16 cellular contexts compared by ENCODE assay signal in the genomic region with DNA sequence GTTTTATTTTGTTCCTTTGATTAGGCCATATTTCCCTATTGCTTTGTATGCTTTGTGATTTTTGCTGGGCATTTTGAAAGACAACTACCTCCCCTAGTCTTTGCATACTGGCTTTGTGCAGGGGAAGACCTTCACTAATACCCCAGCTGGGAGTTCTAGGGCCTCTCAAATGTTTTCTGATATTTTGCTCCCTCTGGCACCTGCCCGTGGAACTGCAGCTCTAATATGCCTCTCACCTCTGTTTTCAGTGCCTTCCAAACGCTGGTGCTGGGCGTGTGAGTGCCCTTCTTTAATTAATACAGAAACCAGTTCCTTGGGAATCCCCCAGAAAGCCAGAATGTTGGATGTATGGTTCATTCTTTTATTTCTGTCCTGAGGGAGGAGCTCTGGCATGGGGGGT.
DNase-seq lines count a peak whose midpoint lies in the region; ATAC-seq, FAIRE-seq and TF ChIP-seq lines count a peak whose summit lies in the region.
"Had no signal": no experiment of that assay in that cellular context is flagged by ENCODE, and none has a peak within 500 bp of the region (broad histone marks: within the 10 kb centered on the region; RNA-seq: fewer than 3 reads in every experiment).

No MANE protein-coding gene starts in this region.

- no peaks in the 10 kb centered on the region for H4K20me1 ChIP-seq in H1 (replicated peaks in 1 of 2; ENCODE audit: control insufficient read depth in 1 of 2, insufficient read depth in 2 of 2, low read length in 2 of 2)

- H3K23me2 ChIP-seq in H1 (ENCODE audit: low read depth, low read length): no peaks in the 10 kb centered on the region; the same call in 1 of the 2 replicates

- no peak overlapping the region for H3K14ac ChIP-seq in H1 (ENCODE audit: insufficient read length)

- H2AK5ac ChIP-seq in H1 (ENCODE audit: low read depth, low read length): no peak overlapping the region

- no peak overlapping the region for H3K56ac ChIP-seq in H1 (replicated peaks; ENCODE audit: insufficient read length, low read depth, low read length)

- H2BK120ac ChIP-seq in H1 (replicated peaks; ENCODE audit: low read depth, low read length): no peak overlapping the region

- peak; percentile 65 to 75 for TF ChIP-seq RAD21 in H1 (IDR thresholded peaks at IDR 0.05 in 1 of 2, conservative IDR thresholded peaks at IDR 0.05 in 1 of 2; ENCODE audit: low read depth in 2 of 2, low read length in 2 of 2)

- H3K79me2 ChIP-seq in H1 (ENCODE audit: control insufficient read depth in 1 of 2, insufficient read depth in 2 of 2, low read length in 2 of 2): no peaks in the 10 kb centered on the region

- POLR2A ChIA-PET in H1 (lab: Charles Lee; ENCODE audit: partially characterized antibody): no interaction called here

- no peak overlapping the region for H4K5ac ChIP-seq in H1 (ENCODE audit: insufficient read length, low read depth, low read length)

- H3K79me1 ChIP-seq in H1 (ENCODE audit: low read depth, low read length): no peaks in the 10 kb centered on the region

- H3K27me3 ChIP-seq in H1 (replicated peaks in 1 of 4; ENCODE audit: control insufficient read depth in 3 of 4, extremely low read depth in 1 of 4, insufficient read depth in 3 of 4, low read length in 3 of 4) (no peaks in the 10 kb centered on the region), kidney epithelial cell (ENCODE audit: control insufficient read depth, insufficient read depth, low read length) (no peaks in the 10 kb centered on the region)
- H3K27me3 ChIP-seq: heart right ventricle had no signal

- H3K4me1 ChIP-seq in H1 (replicated peaks in 1 of 4; ENCODE audit: control insufficient read depth in 3 of 4, insufficient read depth in 4 of 4, low read length in 3 of 4): no peaks in the 10 kb centered on the region
- H3K4me1 ChIP-seq: heart right ventricle, psoas muscle had no signal

- no peak overlapping the region for H2BK20ac ChIP-seq in H1 (ENCODE audit: low read length)

- no peak overlapping the region for H4K91ac ChIP-seq in H1 (replicated peaks; ENCODE audit: insufficient read length, low read length)

- H3K4ac ChIP-seq in H1 (replicated peaks; ENCODE audit: insufficient read length, low read depth, low read length): no peak overlapping the region

- H3K23ac ChIP-seq in H1 (ENCODE audit: insufficient read length): no peak overlapping the region

- no peak overlapping the region for H2BK5ac ChIP-seq in H1 (ENCODE audit: low read depth, low read length)

- no peak overlapping the region for H2BK12ac ChIP-seq in H1 (ENCODE audit: low read depth, low read length)

- CTCF ChIA-PET in H1 (lab: Charles Lee; ENCODE audit: partially characterized antibody): interaction anchor here (0.8 to 3.8 kb wide), 30 partner anchors 10 to 912 kb away, joined by 3 to 39 read pairs (median 4); no protein-coding TSS in a partner anchor

- H2AFZ ChIP-seq in H1 (ENCODE audit: low read length): no peak overlapping the region

- WGBS in H1 (ENCODE audit: extremely low coverage in 1 of 2, insufficient coverage in 1 of 2, insufficient read length in 1 of 2, insufficient replicate concordance in 2 of 2, low coverage in 1 of 2, low lambda C conversion rate in 2 of 2, missing lambda C conversion rate in 1 of 2), 2 experiments: 62% methylated on average over 3 of the region's 3 CpGs; no CpG with 5 or more reads in 1 of the 2 experiments

- H4K8ac ChIP-seq in H1 (ENCODE audit: extremely low read depth, insufficient read depth, low read length): no peak overlapping the region

- TF ChIP-seq CTCF in GM12864 (IDR thresholded peaks at IDR 0.05; ENCODE audit: low read depth, low read length, missing control alignments): peak; percentile 8
- peak; percentile 50 to 74 (median 72) for TF ChIP-seq CTCF in H1 (IDR thresholded peaks at IDR 0.05; ENCODE audit: control extremely low read depth in 1 of 3, insufficient read depth in 1 of 3, low read depth in 1 of 3, low read length in 3 of 3)
- TF ChIP-seq CTCF in kidney epithelial cell (IDR thresholded peaks at IDR 0.05; ENCODE audit: insufficient read depth, low read length, poor library complexity, severe bottlenecking): peak; percentile 14

- DNase-seq in GM12864 (ENCODE audit: low read depth): no peak
- DNase-seq in NAMALWA (ENCODE audit: low spot score): peak; percentile 10
- peak; percentile 31 to 72 for DNase-seq in H1 (ENCODE audit: low read depth in 1 of 2, low spot score in 2 of 2)
- no peak for DNase-seq in kidney epithelial cell (ENCODE audit: low read depth)
- DNase-seq in H4 (ENCODE audit: low spot score): no peak
- no peak for DNase-seq in amygdala (lab: John Stamatoyannopoulos, UW)
- no peak for DNase-seq in NK-92 treated with Interleukin-12 subunit alpha and Interleukin-12 subunit beta, amount 100 ng/mL, for 24 hours (lab: John Stamatoyannopoulos, UW)
- DNase-seq: caudate nucleus; heart right ventricle; NCI-H187 treated with DMSO at 0.1 percent for 48 hours; psoas muscle; small intestine; stimulated activated CD4-positive, alpha-beta T cell treated with anti-CD3 and anti-CD28 coated beads, Interleukin-4, amount 100 ng/mL, for 24 hours; substantia nigra; T-helper 2 cell had no signal

- no peak overlapping the region for H3K4me2 ChIP-seq in H1 (ENCODE audit: insufficient read depth in 1 of 2, low read depth in 2 of 2, low read length in 2 of 2)

- H3K9me3 ChIP-seq in H1 (ENCODE audit: insufficient read depth in 2 of 2, low read depth in 1 of 2, low read length in 1 of 2): no peaks in the 10 kb centered on the region

- FAIRE-seq in H1 (lab: Jason Lieb, UNC): peak; percentile 65
- FAIRE-seq: small intestine had no signal

- no peak overlapping the region for H3K4me3 ChIP-seq in GM12864 (ENCODE audit: low read depth, low read length)
- no peak overlapping the region for H3K4me3 ChIP-seq in H1 (ENCODE audit: extremely low read depth in 1 of 4, insufficient read depth in 2 of 4, low read depth in 3 of 4, low read length in 4 of 4)
- no peak overlapping the region for H3K4me3 ChIP-seq in kidney epithelial cell (ENCODE audit: low read depth, low read length)
- H3K4me3 ChIP-seq: heart right ventricle, psoas muscle had no signal

- H3K36me3 ChIP-seq in H1 (ENCODE audit: control insufficient read depth in 2 of 4, insufficient read depth in 4 of 4, low read length in 3 of 4) (no peaks in the 10 kb centered on the region; a peak in 1 of 8 replicates), kidney epithelial cell (ENCODE audit: control insufficient read depth, insufficient read depth, low read length) (no peaks in the 10 kb centered on the region)

- H3K18ac ChIP-seq in H1 (ENCODE audit: extremely low read depth, low read length): no peak overlapping the region

- no peak for TF ChIP-seq POLR2A in H1 (IDR thresholded peaks at IDR 0.05; ENCODE audit: control extremely low read depth in 1 of 2, low read depth in 2 of 2, low read length in 2 of 2)

- no peak for TF ChIP-seq EP300 in H1 (IDR thresholded peaks at IDR 0.05; ENCODE audit: borderline replicate concordance in 1 of 2, low read depth in 2 of 2, low read length in 2 of 2)

- H3K9ac ChIP-seq in H1 (replicated peaks in 1 of 4; ENCODE audit: extremely low read depth in 1 of 4, low read depth in 3 of 4, low read length in 3 of 4): no peak overlapping the region

- ATAC-seq in HG03457 (IDR thresholded peaks at IDR 0.05; ENCODE audit: unreplicated experiment): no peak
- ATAC-seq: heart right ventricle, psoas muscle had no signal

- no peak overlapping the region for H3K27ac ChIP-seq in H1 (ENCODE audit: low read depth, low read length)
- H3K27ac ChIP-seq: heart right ventricle, psoas muscle had no signal

- H2BK15ac ChIP-seq in H1 (ENCODE audit: low read length): no peak overlapping the region

TF ChIP-seq in H1, 55 proteins besides CTCF, POLR2A, EP300 and RAD21:
- TF ChIP-seq TBP (IDR thresholded peaks at IDR 0.05; ENCODE audit: low read depth, low read length): no peak
- TF ChIP-seq HDAC2 (IDR thresholded peaks at IDR 0.05; ENCODE audit: borderline replicate concordance in 1 of 2, low read depth in 2 of 2, low read length in 2 of 2): peak in 1 of 2 experiments; percentile 71; a peak in 1 of 4 replicates

Comparison
In these comparisons a context has a peak if more than half of its experiments do, and no peak if none do; other contexts are left out.
1. DNase-seq: peak in NAMALWA (single experiment) and H1 (2 of 2); none in GM12864 (single experiment), kidney epithelial cell (single experiment), H4 (single experiment), amygdala (0 of 56) and NK-92 treated with Interleukin-12 subunit alpha and Interleukin-12 subunit beta, amount 100 ng/mL, for 24 hours (single experiment).
2. CTCF ChIP-seq: peak in every context shown above with its lines; median percentile 72 in H1; 14 in kidney epithelial cell; 8 in GM12864.